8 cellular contexts compared by ENCODE assay signal in the genomic region with DNA sequence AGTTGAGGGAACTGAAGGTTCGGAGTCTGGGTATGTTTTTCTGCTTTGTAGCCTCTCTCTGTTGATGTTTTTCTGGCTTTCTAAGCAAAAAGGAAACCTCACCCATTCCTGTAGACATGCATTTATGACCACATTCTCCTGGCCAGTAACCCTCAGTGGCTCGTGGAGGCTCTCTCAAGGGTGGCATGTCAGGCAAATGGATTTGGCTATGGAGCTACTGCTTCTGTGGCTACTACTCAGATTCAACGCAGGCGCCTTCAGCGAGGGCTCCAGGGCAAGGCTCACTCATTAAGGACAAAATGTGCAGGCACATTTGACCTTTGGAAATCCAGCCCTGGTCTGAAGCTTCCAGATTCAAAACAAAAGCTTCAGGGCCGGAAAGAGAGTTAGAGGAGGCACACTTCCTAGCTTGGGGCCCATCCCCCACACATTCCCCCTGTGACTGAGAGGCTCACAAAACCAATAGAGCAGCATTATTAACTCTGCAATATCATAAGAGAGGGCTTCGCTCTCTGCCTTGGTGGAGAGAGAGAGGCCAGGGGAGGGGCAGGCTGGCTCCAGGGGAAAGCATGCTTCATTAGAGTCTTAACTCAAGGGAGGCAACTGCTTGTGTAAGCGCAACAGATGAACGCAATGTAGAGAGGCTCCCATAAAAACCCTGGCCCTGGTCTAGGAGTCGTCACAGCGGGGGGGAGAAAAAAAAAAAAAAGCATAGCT. TPM values are rescaled to one million over a fixed set of nuclear protein-coding genes. Genes with fewer than 3 reads are reported as not detected.
A peak's percentile ranks its signal among the peaks of the same experiment; 100 is the strongest.
DNase-seq lines count a peak whose midpoint lies in the region; ATAC-seq and TF ChIP-seq lines count a peak whose summit lies in the region.

No MANE protein-coding gene starts in this region.

- intact Hi-C loops in posterior cingulate gyrus (cut with DNase I) = no loop called here

- H3K27me3 ChIP-seq in cardiac muscle cell = no peaks in the 10 kb centered on the region

- no peaks in the 10 kb centered on the region for H3K27me3 Mint-ChIP-seq in activated naive CD4-positive, alpha-beta T cell treated with anti-CD3 and anti-CD28 coated beads, Interleukin-2, amount 10 ng/mL, durations not matched to agents 7 days and 5 days

- H3K27ac Mint-ChIP-seq in activated naive CD4-positive, alpha-beta T cell treated with anti-CD3 and anti-CD28 coated beads, Interleukin-2, amount 10 ng/mL, durations not matched to agents 7 days and 5 days = peak overlapping the region; percentile 98

- H3K9me3 ChIP-seq in cardiac muscle cell (ENCODE audit: low read depth) = no peaks in the 10 kb centered on the region

- TF ChIP-seq CTCF in cardiac muscle cell (IDR thresholded peaks at IDR 0.05; ENCODE audit: low read depth, low read length) = no peak

- peaks cover 29% of the 10 kb centered on the region for H3K4me1 ChIP-seq in cardiac muscle cell (ENCODE audit: low read depth)

- H3K36me3 ChIP-seq in cardiac muscle cell = no peaks in the 10 kb centered on the region

- peak overlapping the region; percentile 74 for H3K27ac ChIP-seq in cardiac muscle cell

- no peak overlapping the region for H3K4me3 ChIP-seq in cardiac muscle cell

- CTCF ChIA-PET in activated naive CD4-positive, alpha-beta T cell treated with anti-CD3 and anti-CD28 coated beads, Interleukin-2, amount 10 ng/mL, durations not matched to agents 7 days and 5 days (lab: Charles Lee) = interaction anchor here (0.7 to 2.3 kb wide), 8 partner anchors 11 to 343 kb away, joined by 3 to 12 read pairs (median 4); partner anchors contain the start of gene KLF7

- no peaks in the 10 kb centered on the region for H3K9me3 Mint-ChIP-seq in activated naive CD4-positive, alpha-beta T cell treated with anti-CD3 and anti-CD28 coated beads, Interleukin-2, amount 10 ng/mL, durations not matched to agents 7 days and 5 days

- ATAC-seq in HG02884 (IDR thresholded peaks at IDR 0.05; ENCODE audit: unreplicated experiment) (peak; percentile 43), GM18520 (IDR thresholded peaks at IDR 0.05; ENCODE audit: unreplicated experiment) (no peak)

- H3K4me1 Mint-ChIP-seq in activated naive CD4-positive, alpha-beta T cell treated with anti-CD3 and anti-CD28 coated beads, Interleukin-2, amount 10 ng/mL, durations not matched to agents 7 days and 5 days = peaks cover 81% of the 10 kb centered on the region

- H3K36me3 Mint-ChIP-seq in activated naive CD4-positive, alpha-beta T cell treated with anti-CD3 and anti-CD28 coated beads, Interleukin-2, amount 10 ng/mL, durations not matched to agents 7 days and 5 days = peaks cover 71% of the 10 kb centered on the region

- H3K4me3 Mint-ChIP-seq in activated naive CD4-positive, alpha-beta T cell treated with anti-CD3 and anti-CD28 coated beads, Interleukin-2, amount 10 ng/mL, durations not matched to agents 7 days and 5 days = peak overlapping the region; percentile 68

- peak; percentile 75 for DNase-seq in GM04503 (ENCODE audit: low read depth)
- peak; percentile 69 to 96 for DNase-seq in NOMO-1 (lab: John Stamatoyannopoulos, UW; ENCODE audit: unreplicated experiment in 2 of 2)
- DNase-seq in activated naive CD4-positive, alpha-beta T cell treated with anti-CD3 and anti-CD28 coated beads, Interleukin-2, amount 10 ng/mL, durations not matched to agents 7 days and 5 days = peak; percentile 83
- peak; percentile 54 to 89 for DNase-seq in cardiac muscle cell (ENCODE audit: low read depth in 1 of 2, low spot score in 1 of 2)
- peak in 7 of 10 donors; percentile 23 to 81 (median 33) for DNase-seq in posterior cingulate gyrus
- DNase-seq in cortex of kidney (lab: John Stamatoyannopoulos, UW) = no peak

RNA-seq across cellular contexts. Expression of gene KLF7, which starts 22.1 kb away (rescaled TPM):
- total RNA-seq in cardiac muscle cell = 7.5 and 9.3 TPM in 2 replicates
- 8.3 and 9.6 TPM in 2 replicates for polyA plus RNA-seq in cardiac muscle cell
